Comparison of ENCODE assay signal across 17 cellular contexts in genomic region chr11:32658639-32659406, GRCh38.
DNase-seq lines count a peak whose midpoint lies in the region; ATAC-seq, FAIRE-seq and TF ChIP-seq lines count a peak whose summit lies in the region.
"Had no signal": no experiment of that assay in that cellular context is flagged by ENCODE, and none has a peak within 500 bp of the region (broad histone marks: within the 10 kb centered on the region; RNA-seq: fewer than 3 reads in every experiment).

No MANE protein-coding gene starts in this region.

- no peak overlapping the region for H2BK5ac ChIP-seq in mesenchymal stem cell (ENCODE audit: low read depth, low read length, poor library complexity, severe bottlenecking)

- DNase-seq in H54 (ENCODE audit: insufficient read length, low spot score) (no peak), M059J (ENCODE audit: low read depth) (peak; percentile 63), astrocyte of the spinal cord (ENCODE audit: low read depth, low spot score) (peak; percentile 41), mesenchymal stem cell (no peak)
- DNase-seq in activated CD4-positive, alpha-beta T cell treated with anti-CD3 and anti-CD28 coated beads, Interleukin-2, amount 50 U/mL, for 48 hours, result no peak
- DNase-seq: aorta; naive thymus-derived CD8-positive, alpha-beta T cell; NCI-H1436 treated with DMSO at 0.1 percent for 48 hours; NCI-H446 treated with DMSO at 0.1 percent for 48 hours; OCI-M1; psoas muscle; SW 1271 had no signal

- no peak overlapping the region for H3K4me3 ChIP-seq in astrocyte of the spinal cord (ENCODE audit: low read depth, low read length)
- peak overlapping the region in 1 of 2 experiments; percentile 51 for H3K4me3 ChIP-seq in mesenchymal stem cell (ENCODE audit: insufficient read depth in 1 of 2, low read depth in 1 of 2, low read length in 2 of 2)
- H3K4me3 ChIP-seq: psoas muscle had no signal

- no peaks in the 10 kb centered on the region for H3K9me3 ChIP-seq in mesenchymal stem cell (ENCODE audit: control insufficient read depth, low read length)
- H3K9me3 ChIP-seq: psoas muscle had no signal

- no peak for TF ChIP-seq CTCF in astrocyte of the spinal cord (IDR thresholded peaks at IDR 0.05; ENCODE audit: low read depth, low read length)

- H3K18ac ChIP-seq in mesenchymal stem cell (ENCODE audit: low read depth in 1 of 2, low read length in 2 of 2), result no peak overlapping the region

- in situ Hi-C loops in astrocyte of the spinal cord (cut with HindIII; ENCODE audit: low sequenced_read_pairs), result no loop called here

- H3K36me3 ChIP-seq in mesenchymal stem cell (ENCODE audit: control insufficient read depth in 1 of 2, insufficient read depth in 2 of 2, low read depth in 1 of 2, low read length in 2 of 2), result no peaks in the 10 kb centered on the region

- H3K4ac ChIP-seq in mesenchymal stem cell (ENCODE audit: low read depth in 1 of 2, low read length in 2 of 2), result no peak overlapping the region

- H3K27ac ChIP-seq in mesenchymal stem cell (ENCODE audit: low read length, poor library complexity, severe bottlenecking), result no peak overlapping the region
- H3K27ac ChIP-seq: C4-2B, KMS-11, psoas muscle, VCaP had no signal

- H2AFZ ChIP-seq in mesenchymal stem cell (ENCODE audit: low read depth, low read length), result no peak overlapping the region

- no peak overlapping the region for H2BK12ac ChIP-seq in mesenchymal stem cell (ENCODE audit: low read length in 2 of 2)

- no peak for TF ChIP-seq POLR2A in H54 (IDR thresholded peaks at IDR 0.05; ENCODE audit: low read depth, low read length)

- no peaks in the 10 kb centered on the region for H3K79me1 ChIP-seq in mesenchymal stem cell (replicated peaks; ENCODE audit: low read length, poor library complexity, severe bottlenecking)

- no peak overlapping the region for H2BK120ac ChIP-seq in mesenchymal stem cell (ENCODE audit: low read depth, low read length)

- no peaks in the 10 kb centered on the region for H3K4me1 ChIP-seq in mesenchymal stem cell (ENCODE audit: control insufficient read depth, insufficient read depth, low read depth, low read length)
- H3K4me1 ChIP-seq: psoas muscle had no signal

- ATAC-seq in GM21381 (IDR thresholded peaks at IDR 0.05; ENCODE audit: unreplicated experiment), result no peak
- ATAC-seq in HG03108 (IDR thresholded peaks at IDR 0.05; ENCODE audit: unreplicated experiment), result no peak
- ATAC-seq: naive thymus-derived CD8-positive, alpha-beta T cell; psoas muscle had no signal

- H3K27me3 ChIP-seq in mesenchymal stem cell (ENCODE audit: control insufficient read depth in 1 of 2, insufficient read depth in 1 of 2, low read length in 2 of 2), result no peaks in the 10 kb centered on the region

- FAIRE-seq in H54 (lab: Jason Lieb, UNC), result peak; percentile 73

- no peak overlapping the region for H3K23ac ChIP-seq in mesenchymal stem cell (ENCODE audit: low read length in 2 of 2)

- peak overlapping the region; percentile 57 for H3K9ac ChIP-seq in mesenchymal stem cell (ENCODE audit: low read length)
- H3K9ac ChIP-seq: KMS-11 had no signal

- H3K4me2 ChIP-seq in mesenchymal stem cell (ENCODE audit: low read length, poor library complexity, severe bottlenecking), result no peak overlapping the region
- H3K4me2 ChIP-seq: KMS-11 had no signal

- H2AK5ac ChIP-seq in mesenchymal stem cell (ENCODE audit: low read length, severe bottlenecking), result no peak overlapping the region

- H2BK15ac ChIP-seq in mesenchymal stem cell (ENCODE audit: low read depth, poor library complexity, severe bottlenecking), result no peak overlapping the region

- no peak overlapping the region for H4K8ac ChIP-seq in mesenchymal stem cell (ENCODE audit: low read length)

- 86% methylated on average over 1 of the region's 2 CpGs for WGBS in mesenchymal stem cell

- H3K14ac ChIP-seq in mesenchymal stem cell (ENCODE audit: low read length in 2 of 2), result no peak overlapping the region

- H4K91ac ChIP-seq in mesenchymal stem cell (ENCODE audit: low read length), result no peak overlapping the region

Comparison
In these comparisons a context has a peak if more than half of its experiments do, and no peak if none do; other contexts are left out.
1. DNase-seq: peak in M059J (single experiment) and astrocyte of the spinal cord (single experiment); none in H54 (single experiment), mesenchymal stem cell (single experiment) and activated CD4-positive, alpha-beta T cell treated with anti-CD3 and anti-CD28 coated beads, Interleukin-2, amount 50 U/mL, for 48 hours (0 of 2).